In genomic region chr1:156054500-156055342, GRCh38 we compare ENCODE assay signal across 8 cellular contexts. TPM values are rescaled to one million over a fixed set of nuclear protein-coding genes. Genes with fewer than 3 reads are reported as not detected.
DNase-seq lines count a peak whose midpoint lies in the region; ATAC-seq and TF ChIP-seq lines count a peak whose summit lies in the region.

Gene LAMTOR2 (plus strand): TSS chr1:156054782. CDS start chr1:156054890, 108 bp downstream.

- H3K9me3 Mint-ChIP-seq in activated CD4-positive, alpha-beta T cell treated with anti-CD3 and anti-CD28 coated beads, Interleukin-2, amount 10 ng/mL, durations not matched to agents 7 days and 5 days: no peaks in the 10 kb centered on the region

- H3K27me3 Mint-ChIP-seq in activated CD4-positive, alpha-beta T cell treated with anti-CD3 and anti-CD28 coated beads, Interleukin-2, amount 10 ng/mL, durations not matched to agents 7 days and 5 days: no peaks in the 10 kb centered on the region

- no peak for TF ChIP-seq CTCF in BJ (IDR thresholded peaks at IDR 0.05; ENCODE audit: insufficient read depth, low read depth, low read length)

- peaks cover 27% of the 10 kb centered on the region for H3K4me1 Mint-ChIP-seq in activated CD4-positive, alpha-beta T cell treated with anti-CD3 and anti-CD28 coated beads, Interleukin-2, amount 10 ng/mL, durations not matched to agents 7 days and 5 days

- no peaks in the 10 kb centered on the region; the same call in none of the 2 replicates for H3K36me3 ChIP-seq in BJ (ENCODE audit: control insufficient read depth, insufficient read depth, low read length)

- POLR2A ChIA-PET in BJ (lab: Charles Lee): no interaction called here
- POLR2A ChIA-PET in activated CD4-positive, alpha-beta T cell treated with anti-CD3 and anti-CD28 coated beads, Interleukin-2, amount 10 ng/mL, durations not matched to agents 7 days and 5 days (lab: Charles Lee): no interaction called here

- peaks cover 10% of the 10 kb centered on the region for H3K36me3 Mint-ChIP-seq in activated CD4-positive, alpha-beta T cell treated with anti-CD3 and anti-CD28 coated beads, Interleukin-2, amount 10 ng/mL, durations not matched to agents 7 days and 5 days (ENCODE audit: low read depth)

- H3K27me3 ChIP-seq in BJ (ENCODE audit: control insufficient read depth, insufficient read depth, low read length): no peaks in the 10 kb centered on the region

- peak within 1 kb of the TSS; percentile 79 for H3K4me3 ChIP-seq in BJ (ENCODE audit: low read depth, low read length)

- H3K4me3 Mint-ChIP-seq in activated CD4-positive, alpha-beta T cell treated with anti-CD3 and anti-CD28 coated beads, Interleukin-2, amount 10 ng/mL, durations not matched to agents 7 days and 5 days: peak within 1 kb of the TSS; percentile 88

- CTCF ChIA-PET in BJ (lab: Yijun Ruan, JAX): no interaction called here
- CTCF ChIA-PET in activated CD4-positive, alpha-beta T cell treated with anti-CD3 and anti-CD28 coated beads, Interleukin-2, amount 10 ng/mL, durations not matched to agents 7 days and 5 days (lab: Charles Lee): interaction anchor here (0.5 to 1.5 kb wide), 4 partner anchors 29 to 244 kb away, joined by 3 to 6 read pairs (median 4); no protein-coding TSS in a partner anchor

- DNase-seq in BJ (ENCODE audit: low read depth): peak; percentile 77
- DNase-seq in NCI-H69 (lab: John Stamatoyannopoulos, UW): peak; percentile 100
- DNase-seq in activated CD4-positive, alpha-beta T cell treated with anti-CD3 and anti-CD28 coated beads, Interleukin-2, amount 10 ng/mL, durations not matched to agents 7 days and 5 days: peak; percentile 98
- DNase-seq in dedifferentiated amniotic fluid mesenchymal stem cell (ENCODE audit: extremely low spot score): peak; percentile 98
- peak; percentile 99 for DNase-seq in left lobe of liver (ENCODE audit: low spot score)
- peak; percentile 95 for DNase-seq in stimulated activated CD4-positive, alpha-beta T cell treated with anti-CD3 and anti-CD28 coated beads, Interleukin-2, amount 100 ng/mL, for 4 hours (ENCODE audit: low read depth)

- H3K27ac Mint-ChIP-seq in activated CD4-positive, alpha-beta T cell treated with anti-CD3 and anti-CD28 coated beads, Interleukin-2, amount 10 ng/mL, durations not matched to agents 7 days and 5 days: peak within 1 kb of the TSS; percentile 89

- peak; percentile 56 for ATAC-seq in GM19328 (IDR thresholded peaks at IDR 0.05; ENCODE audit: unreplicated experiment)
- ATAC-seq in HG03520 (IDR thresholded peaks at IDR 0.05; ENCODE audit: unreplicated experiment): peak; percentile 64
- ATAC-seq in left lobe of liver: peak; percentile 85

RNA-seq across cellular contexts. Expression of gene LAMTOR2, which starts in this region (rescaled TPM):
- 60.0 and 77.4 TPM in 2 replicates for polyA plus RNA-seq in BJ (2011; rRNA removed)
- polyA minus RNA-seq in BJ (2011; rRNA and poly(A)+ RNA removed): 23.9 and 33.8 TPM in 2 replicates
- total RNA-seq in activated CD4-positive, alpha-beta T cell treated with anti-CD3 and anti-CD28 coated beads, Interleukin-2, amount 10 ng/mL, durations not matched to agents 7 days and 5 days: 10 to 100 TPM; 41.3 to 61.0 TPM
- total RNA-seq in left lobe of liver: 66.6 TPM

Comparison
In these comparisons a context has a peak if more than half of its experiments do, and no peak if none do; other contexts are left out.
1. Peak in every context shown above with its lines: DNase-seq, ATAC-seq and H3K4me3 ChIP-seq.